Comparison of ENCODE assay signal across 10 cellular contexts in the genomic region with DNA sequence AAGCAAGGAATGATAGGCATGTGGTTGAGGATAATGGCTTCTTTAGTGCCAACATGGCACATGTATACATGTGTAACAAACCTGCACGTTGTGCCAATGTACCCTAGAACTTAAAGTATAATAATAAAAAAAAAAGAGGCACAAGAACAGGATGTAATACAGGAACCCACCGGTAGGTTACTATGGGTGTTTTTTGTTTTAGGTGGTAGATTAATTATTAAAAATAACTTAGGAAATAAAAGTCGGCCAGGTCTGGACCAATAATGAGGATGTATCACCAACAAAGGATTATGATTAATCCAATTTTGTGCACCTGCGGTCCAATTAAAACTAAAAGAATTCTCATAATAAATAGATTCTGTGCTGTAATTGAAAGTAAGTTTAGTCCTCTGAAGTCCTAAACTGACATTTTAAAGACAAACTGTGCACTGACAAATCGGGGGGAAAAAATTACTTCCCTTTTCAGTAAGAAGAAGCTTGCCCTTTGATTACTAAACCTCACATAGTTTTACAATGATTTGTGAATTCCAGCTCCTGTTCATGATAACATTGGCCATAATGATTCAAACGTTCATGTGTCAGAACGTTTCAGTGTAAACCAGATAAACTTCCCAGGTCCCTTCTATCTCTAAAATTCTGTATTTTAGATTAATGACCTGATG.
DNase-seq lines count a peak whose midpoint lies in the region; ATAC-seq and TF ChIP-seq lines count a peak whose summit lies in the region.
"Had no signal": no experiment of that assay in that cellular context is flagged by ENCODE, and none has a peak within 500 bp of the region (broad histone marks: within the 10 kb centered on the region; RNA-seq: fewer than 3 reads in every experiment).

No MANE protein-coding gene starts in this region.

- H3K9ac ChIP-seq in fibroblast of lung (ENCODE audit: insufficient read depth, low read length), result no peak overlapping the region

- peaks cover 17% of the 10 kb centered on the region for H3K4me1 Mint-ChIP-seq in activated naive CD4-positive, alpha-beta T cell treated with anti-CD3 and anti-CD28 coated beads, Interleukin-2, amount 10 ng/mL, durations not matched to agents 7 days and 5 days

- no peak for DNase-seq in activated naive CD4-positive, alpha-beta T cell treated with anti-CD3 and anti-CD28 coated beads, Interleukin-2, amount 10 ng/mL, durations not matched to agents 7 days and 5 days
- no peak for DNase-seq in activated naive CD4-positive, alpha-beta T cell (lab: John Stamatoyannopoulos, UW)
- peak; percentile 14 for DNase-seq in RPMI7951 (ENCODE audit: low read depth)
- DNase-seq in fibroblast of lung (ENCODE audit: low read depth in 2 of 2), result peak in 1 of 2 donors; percentile 84
- DNase-seq in upper lobe of right lung, result no peak
- no peak for DNase-seq in NCI-H345 (lab: John Stamatoyannopoulos, UW)
- DNase-seq in DMS114 treated with DMSO at 0.1 percent for 48 hours (lab: John Stamatoyannopoulos, UW; ENCODE audit: unreplicated experiment), result no peak
- DNase-seq in stimulated activated CD4-positive, alpha-beta T cell treated with anti-CD3 and anti-CD28 coated beads, Interleukin-4, amount 100 ng/mL, for 1 hour, result no peak
- DNase-seq: retina, SW 1271 had no signal

- no peaks in the 10 kb centered on the region for H4K20me1 ChIP-seq in fibroblast of lung (ENCODE audit: control insufficient read depth, extremely low read depth, insufficient read depth, low read length)

- no peaks in the 10 kb centered on the region for H3K9me3 ChIP-seq in fibroblast of lung (ENCODE audit: control insufficient read depth, insufficient read depth, low read depth, low read length)
- no peaks in the 10 kb centered on the region for H3K9me3 ChIP-seq in upper lobe of right lung

- no peak overlapping the region for H3K27ac Mint-ChIP-seq in activated naive CD4-positive, alpha-beta T cell treated with anti-CD3 and anti-CD28 coated beads, Interleukin-2, amount 10 ng/mL, durations not matched to agents 7 days and 5 days

- CTCF ChIA-PET in activated naive CD4-positive, alpha-beta T cell treated with anti-CD3 and anti-CD28 coated beads, Interleukin-2, amount 10 ng/mL, durations not matched to agents 7 days and 5 days (lab: Charles Lee), result interaction anchor here (0.7 to 2.0 kb wide), 4 partner anchors 8 to 473 kb away, joined by 3 to 5 read pairs (median 3); no protein-coding TSS in a partner anchor

- H3K36me3 Mint-ChIP-seq in activated naive CD4-positive, alpha-beta T cell treated with anti-CD3 and anti-CD28 coated beads, Interleukin-2, amount 10 ng/mL, durations not matched to agents 7 days and 5 days, result no peaks in the 10 kb centered on the region

- peaks cover 20% of the 10 kb centered on the region for H3K27me3 Mint-ChIP-seq in activated naive CD4-positive, alpha-beta T cell treated with anti-CD3 and anti-CD28 coated beads, Interleukin-2, amount 10 ng/mL, durations not matched to agents 7 days and 5 days

- no peak overlapping the region for H2AFZ ChIP-seq in fibroblast of lung (ENCODE audit: low read length)

- no peak for ATAC-seq in upper lobe of right lung

- H3K27me3 ChIP-seq in fibroblast of lung (ENCODE audit: control insufficient read depth, insufficient read depth, low read length) (no peaks in the 10 kb centered on the region), upper lobe of right lung (no peaks in the 10 kb centered on the region)

- no peaks in the 10 kb centered on the region for H3K79me2 ChIP-seq in fibroblast of lung (ENCODE audit: control insufficient read depth, insufficient read depth, low read length)

- no peak for TF ChIP-seq CTCF in fibroblast of lung (conservative IDR thresholded peaks at IDR 0.05 in 1 of 2, IDR thresholded peaks at IDR 0.05 in 1 of 2; ENCODE audit: low read depth in 1 of 2, low read length in 2 of 2)
- peak; percentile 22 for TF ChIP-seq CTCF in upper lobe of right lung (IDR thresholded peaks at IDR 0.05)

- H3K4me3 ChIP-seq in fibroblast of lung (replicated peaks in 1 of 4; ENCODE audit: control extremely low read depth in 1 of 4, insufficient read depth in 1 of 4, low read depth in 3 of 4, low read length in 4 of 4) (peak overlapping the region in 2 of 4 experiments; percentile 20 to 46), upper lobe of right lung (peak overlapping the region; percentile 12)

- H3K36me3 ChIP-seq in fibroblast of lung (ENCODE audit: control insufficient read depth, insufficient read depth, low read length) (no peaks in the 10 kb centered on the region), upper lobe of right lung (no peaks in the 10 kb centered on the region)

- no peaks in the 10 kb centered on the region for H3K9me3 Mint-ChIP-seq in activated naive CD4-positive, alpha-beta T cell treated with anti-CD3 and anti-CD28 coated beads, Interleukin-2, amount 10 ng/mL, durations not matched to agents 7 days and 5 days

- intact Hi-C loops in upper lobe of right lung (cut with DNase I), result no loop called here

- H3K4me1 ChIP-seq in fibroblast of lung (ENCODE audit: control insufficient read depth, extremely low read depth, insufficient read depth, low read length) (no peaks in the 10 kb centered on the region), upper lobe of right lung (no peaks in the 10 kb centered on the region)

- H3K27ac ChIP-seq in fibroblast of lung (ENCODE audit: insufficient read depth, low read length) (no peak overlapping the region), upper lobe of right lung (no peak overlapping the region)

- H3K4me3 Mint-ChIP-seq in activated naive CD4-positive, alpha-beta T cell treated with anti-CD3 and anti-CD28 coated beads, Interleukin-2, amount 10 ng/mL, durations not matched to agents 7 days and 5 days, result peak overlapping the region; percentile 63

- H3K4me2 ChIP-seq in fibroblast of lung (ENCODE audit: extremely low read depth, insufficient read depth, low read length), result peak overlapping the region; percentile 21
